Comparison of ENCODE assay signal across 8 cellular contexts in genomic region chr18:24488824-24489493, GRCh38. TPM values are rescaled to one million over a fixed set of nuclear protein-coding genes. Genes with fewer than 3 reads are reported as not detected.
DNase-seq lines count a peak whose midpoint lies in the region; FAIRE-seq and TF ChIP-seq lines count a peak whose summit lies in the region.

No MANE protein-coding gene starts in this region.

- DNase-seq in AG09309 (ENCODE audit: low read depth) (no peak), GM12891 (ENCODE audit: insufficient read length, low spot score) (peak; percentile 33), NCI-H69 (lab: John Stamatoyannopoulos, UW) (peak; percentile 75), brain microvascular endothelial cell (no peak), kidney epithelial cell (ENCODE audit: low read depth) (no peak), urothelium cell line (ENCODE audit: low spot score) (peak; percentile 6), COLO668 (lab: John Stamatoyannopoulos, UW; ENCODE audit: unreplicated experiment) (no peak), mucosa of gallbladder (ENCODE audit: low spot score) (no peak)

- H3K36me3 ChIP-seq in brain microvascular endothelial cell (replicated peaks), result no peaks in the 10 kb centered on the region
- no peaks in the 10 kb centered on the region for H3K36me3 ChIP-seq in kidney epithelial cell (ENCODE audit: control insufficient read depth, insufficient read depth, low read length)

- no peak for FAIRE-seq in GM12891 (lab: Jason Lieb, UNC)
- no peak for FAIRE-seq in urothelium cell line (lab: Jason Lieb, UNC)

- in situ Hi-C loops in brain microvascular endothelial cell (cut with HindIII; ENCODE audit: low pct_ligation_motif_present, low sequenced_read_pairs), result no loop called here

- H3K4me3 ChIP-seq in AG09309 (ENCODE audit: control insufficient read depth, low read depth, low read length) (no peak overlapping the region), brain microvascular endothelial cell (ENCODE audit: low read depth, low read length) (no peak overlapping the region), kidney epithelial cell (ENCODE audit: low read depth, low read length) (no peak overlapping the region)

- H3K27me3 ChIP-seq in brain microvascular endothelial cell (replicated peaks) (no peaks in the 10 kb centered on the region), kidney epithelial cell (ENCODE audit: control insufficient read depth, insufficient read depth, low read length) (peaks cover 4% of the 10 kb centered on the region)

- no peak for TF ChIP-seq POLR2A in GM12891 (IDR thresholded peaks at IDR 0.05; ENCODE audit: low read depth, low read length)

- H3K27ac ChIP-seq in brain microvascular endothelial cell, result no peak overlapping the region

- TF ChIP-seq CTCF in AG09309 (IDR thresholded peaks at IDR 0.05; ENCODE audit: control insufficient read depth, insufficient read depth, low read depth, low read length, missing control alignments), result peak; percentile 59
- TF ChIP-seq CTCF in brain microvascular endothelial cell (IDR thresholded peaks at IDR 0.05; ENCODE audit: low read depth, low read length, missing control alignments), result peak; percentile 52
- TF ChIP-seq CTCF in kidney epithelial cell (IDR thresholded peaks at IDR 0.05; ENCODE audit: insufficient read depth, low read length, poor library complexity, severe bottlenecking), result peak; percentile 66

TF ChIP-seq in GM12891, 5 proteins besides CTCF, POLR2A, EP300 and RAD21:
- no peak for TF ChIP-seq SPI1 (IDR thresholded peaks at IDR 0.05; ENCODE audit: low read depth, low read length)
- no peak for TF ChIP-seq POLR2AphosphoS5 (IDR thresholded peaks at IDR 0.05; ENCODE audit: low read depth, low read length)
- no peak for TF ChIP-seq PAX5 (IDR thresholded peaks at IDR 0.05; ENCODE audit: insufficient read depth, low read length, severe bottlenecking)
- no peak for TF ChIP-seq TAF1 (IDR thresholded peaks at IDR 0.05; ENCODE audit: low read depth, low read length)
- no peak for TF ChIP-seq POU2F2 (IDR thresholded peaks at IDR 0.05; ENCODE audit: low read depth, low read length)

RNA-seq across cellular contexts. Expression of gene HRH4, which starts 28.5 kb away (rescaled TPM):
- polyA plus RNA-seq in GM12891 (2012; ENCODE audit: low read depth, missing spikeins), result not detected
- 0.07 TPM in 1 of 2 replicates, not detected in the other for total RNA-seq in kidney epithelial cell
- not detected for total RNA-seq in mucosa of gallbladder

Comparison
In these comparisons a context has a peak if more than half of its experiments do, and no peak if none do; other contexts are left out.
1. DNase-seq: peak in GM12891 (single experiment), NCI-H69 (single experiment) and urothelium cell line (single experiment); none in AG09309 (single experiment), brain microvascular endothelial cell (single experiment), kidney epithelial cell (single experiment), COLO668 (single experiment) and mucosa of gallbladder (single experiment).
2. Peak in every context shown above with its lines, with median percentiles within 50 percentile points of each other: CTCF ChIP-seq.